Comparison of ENCODE assay signal across 24 cellular contexts in genomic region chr5:36667826-36668225, GRCh38.
"Had no signal": no experiment of that assay in that cellular context is flagged by ENCODE, and none has a peak within 500 bp of the region (broad histone marks: within the 10 kb centered on the region; RNA-seq: fewer than 3 reads in every experiment).

No MANE protein-coding gene starts in this region.

- H3K9me3 ChIP-seq: esophagus squamous epithelium, tibial artery, uterus had no signal

- H3K4me1 Mint-ChIP-seq: activated naive CD4-positive, alpha-beta T cell treated with anti-CD3 and anti-CD28 coated beads, Interleukin-2, amount 10 ng/mL, durations not matched to agents 7 days and 5 days; activated naive CD8-positive, alpha-beta T cell treated with anti-CD3 and anti-CD28 coated beads, Interleukin-2, amount 50 U/mL, for 24 hours had no signal

- H3K36me3 ChIP-seq: tibial artery, uterus had no signal

- FAIRE-seq: keratinocyte had no signal

- H3K4me3 ChIP-seq: esophagus squamous epithelium, lung, tibial artery, uterus had no signal

- H3K4me1 ChIP-seq: tibial artery, uterus had no signal

- H3K36me3 Mint-ChIP-seq: activated naive CD4-positive, alpha-beta T cell treated with anti-CD3 and anti-CD28 coated beads, Interleukin-2, amount 10 ng/mL, durations not matched to agents 7 days and 5 days had no signal

- H3K27me3 ChIP-seq: esophagus squamous epithelium, tibial artery, uterus had no signal

- DNase-seq: activated CD4-positive, alpha-beta T cell treated with anti-CD3 and anti-CD28 coated beads, Interleukin-2, amount 50 U/mL, for 1 hour; activated CD8-positive, alpha-beta memory T cell treated with anti-CD3 and anti-CD28 coated beads, Interleukin-2, amount 50 U/mL, for 4 hours; activated effector memory CD4-positive, alpha-beta T cell treated with Interleukin-2 at 50 U/mL for 16 hours; activated naive CD4-positive, alpha-beta T cell treated with anti-CD3 and anti-CD28 coated beads, Interleukin-2, amount 10 ng/mL, durations not matched to agents 7 days and 5 days; activated naive CD8-positive, alpha-beta T cell treated with anti-CD3 and anti-CD28 coated beads, Interleukin-2, amount 50 U/mL, for 24 hours; activated T-cell treated with anti-CD3 and anti-CD28 coated beads, Interleukin-2, amount 50 U/mL, for 4 hours; dermis blood vessel endothelial cell; effector memory CD8-positive, alpha-beta T cell; esophagus squamous epithelium; foreskin fibroblast; glutamatergic neuron; hypothalamus; midbrain; occipital lobe; posterior cingulate gyrus; stimulated activated CD4-positive, alpha-beta T cell treated with anti-CD3 and anti-CD28 coated beads, Interleukin-12 subunit alpha, Interleukin-12 subunit beta, amount 100 ng/mL, for 4 hours; stimulated activated CD4-positive, alpha-beta T cell treated with anti-CD3 and anti-CD28 coated beads, Interleukin-1b, Interleukin-23, amount 100 ng/mL, for 48 hours; stimulated activated CD8-positive, alpha-beta memory T cell treated with anti-CD3 and anti-CD28 coated beads, Interleukin-4, amount 100 ng/mL, for 48 hours; stimulated activated naive CD4-positive, alpha-beta T cell; tibial artery; uterus had no signal

- H3K9me3 Mint-ChIP-seq: activated naive CD4-positive, alpha-beta T cell treated with anti-CD3 and anti-CD28 coated beads, Interleukin-2, amount 10 ng/mL, durations not matched to agents 7 days and 5 days; activated naive CD8-positive, alpha-beta T cell treated with anti-CD3 and anti-CD28 coated beads, Interleukin-2, amount 50 U/mL, for 24 hours; activated T-cell treated with anti-CD3 and anti-CD28 coated beads, Interleukin-2, amount 50 U/mL, for 4 hours; effector memory CD8-positive, alpha-beta T cell had no signal

- H3K4me3 Mint-ChIP-seq: activated naive CD4-positive, alpha-beta T cell treated with anti-CD3 and anti-CD28 coated beads, Interleukin-2, amount 10 ng/mL, durations not matched to agents 7 days and 5 days; activated naive CD8-positive, alpha-beta T cell treated with anti-CD3 and anti-CD28 coated beads, Interleukin-2, amount 50 U/mL, for 24 hours; activated T-cell treated with anti-CD3 and anti-CD28 coated beads, Interleukin-2, amount 50 U/mL, for 4 hours; effector memory CD8-positive, alpha-beta T cell had no signal

- H3K27ac ChIP-seq: esophagus squamous epithelium, tibial artery, uterus had no signal

- H3K27ac Mint-ChIP-seq: activated naive CD4-positive, alpha-beta T cell treated with anti-CD3 and anti-CD28 coated beads, Interleukin-2, amount 10 ng/mL, durations not matched to agents 7 days and 5 days; activated naive CD8-positive, alpha-beta T cell treated with anti-CD3 and anti-CD28 coated beads, Interleukin-2, amount 50 U/mL, for 24 hours; effector memory CD8-positive, alpha-beta T cell had no signal

- ATAC-seq: activated naive CD8-positive, alpha-beta T cell treated with anti-CD3 and anti-CD28 coated beads, Interleukin-2, amount 50 U/mL, for 24 hours; activated T-cell treated with anti-CD3 and anti-CD28 coated beads, Interleukin-2, amount 50 U/mL, for 4 hours; effector memory CD8-positive, alpha-beta T cell; left lobe of liver had no signal

- H3K27me3 Mint-ChIP-seq: activated naive CD8-positive, alpha-beta T cell treated with anti-CD3 and anti-CD28 coated beads, Interleukin-2, amount 50 U/mL, for 24 hours had no signal
